Comparison of ENCODE assay signal across 21 cellular contexts in genomic region chr6:56915832-56916231, GRCh38. TPM values are rescaled to one million over a fixed set of nuclear protein-coding genes. Genes with fewer than 3 reads are reported as not detected.
"Had no signal": no experiment of that assay in that cellular context is flagged by ENCODE, and none has a peak within 500 bp of the region (broad histone marks: within the 10 kb centered on the region; RNA-seq: fewer than 3 reads in every experiment).

No MANE protein-coding gene starts in this region.

- H3K27ac ChIP-seq: epithelial cell of prostate, esophagus muscularis mucosa, foreskin keratinocyte, left ventricle myocardium inferior, lower lobe of right lung, neural progenitor cell, ovary, right atrium auricular region, sigmoid colon, skin epidermis, suprapubic skin, thyroid gland, upper lobe of left lung, uterus had no signal

- H3K9me3 ChIP-seq: esophagus muscularis mucosa, left ventricle myocardium inferior, lower lobe of right lung, ovary, right atrium auricular region, sigmoid colon, suprapubic skin, thyroid gland, upper lobe of left lung, uterus had no signal

- H3K4me2 ChIP-seq: neural progenitor cell had no signal

- H3K4me1 ChIP-seq: esophagus muscularis mucosa, lower lobe of right lung, right atrium auricular region, sigmoid colon, suprapubic skin, thyroid gland, upper lobe of left lung, uterus had no signal

- H3K4me3 ChIP-seq: esophagus muscularis mucosa, left ventricle myocardium inferior, lower lobe of right lung, neural progenitor cell, ovary, right atrium auricular region, sigmoid colon, skin epidermis, suprapubic skin, thyroid gland, upper lobe of left lung, uterus had no signal

- DNase-seq: effector memory CD4-positive, alpha-beta T cell; foreskin keratinocyte; kidney; left cardiac atrium; left ventricle myocardium inferior; lower lobe of right lung; natural killer cell; nucleus accumbens; ovary; sigmoid colon; stimulated activated CD4-positive, alpha-beta T cell treated with anti-CD3 and anti-CD28 coated beads, Interleukin-12 subunit alpha, Interleukin-12 subunit beta, amount 100 ng/mL, for 4 hours; stimulated activated naive CD4-positive, alpha-beta T cell treated with Interleukin-2 at 50 U/mL for 16 hours; thyroid gland; upper lobe of left lung; uterus had no signal

- H3K36me3 ChIP-seq: esophagus muscularis mucosa, left ventricle myocardium inferior, lower lobe of right lung, neural progenitor cell, ovary, right atrium auricular region, sigmoid colon, suprapubic skin, thyroid gland, upper lobe of left lung, uterus had no signal

- FAIRE-seq: kidney had no signal

- H3K9ac ChIP-seq: neural progenitor cell had no signal

- H2AFZ ChIP-seq: neural progenitor cell had no signal

- H3K27me3 ChIP-seq: esophagus muscularis mucosa, foreskin keratinocyte, neural progenitor cell, ovary, right atrium auricular region, sigmoid colon, suprapubic skin, thyroid gland, upper lobe of left lung, uterus had no signal

RNA-seq across cellular contexts. Expression of gene BEND6, which starts 39.1 kb away (rescaled TPM):
- total RNA-seq: natural killer cell, suprapubic skin had no signal
